ENCODE assay signal across 8 cellular contexts in genomic region chr11:111541209-111542061, GRCh38.
A peak's percentile ranks its signal among the peaks of the same experiment; 100 is the strongest.
DNase-seq lines count a peak whose midpoint lies in the region; ATAC-seq and TF ChIP-seq lines count a peak whose summit lies in the region.

No MANE protein-coding gene starts in this region.

- H3K27me3 ChIP-seq in iPS DF 6.9 (ENCODE audit: control insufficient read depth, insufficient read depth, low read length), result peaks cover 26% of the 10 kb centered on the region; the same call in 1 of the 2 replicates

- H3K4me1 ChIP-seq in HEK293 (ENCODE audit: control insufficient read depth, insufficient read depth, low read length) (no peaks in the 10 kb centered on the region), iPS DF 6.9 (ENCODE audit: control insufficient read depth, insufficient read depth, low read length) (0 out of 2 replicates have a peak, but pooled peaks cover 5% of the 10 kb centered on the region)

- WGBS in iPS DF 6.9 (ENCODE audit: insufficient coverage, insufficient read length), result no CpG with 5 or more reads among the region's 42 CpGs

- no peaks in the 10 kb centered on the region for H3K9me3 ChIP-seq in HEK293 (ENCODE audit: control insufficient read depth, insufficient read depth, low read depth, low read length)
- H3K9me3 ChIP-seq in iPS DF 6.9 (ENCODE audit: control insufficient read depth, insufficient read depth, low read length), result no peaks in the 10 kb centered on the region

- DNase-seq in 8988T (peak; percentile 24), astrocyte of the cerebellum (ENCODE audit: low read depth) (peak; percentile 81), iPS DF 6.9 (ENCODE audit: low read depth, low spot score) (peak; percentile 16), retina (peak; percentile 71)
- no peak for DNase-seq in activated CD4-positive, alpha-beta T cell treated with anti-CD3 and anti-CD28 coated beads, Interleukin-2, amount 50 U/mL, for 48 hours
- no peak for DNase-seq in stimulated activated CD4-positive, alpha-beta T cell treated with anti-CD3 and anti-CD28 coated beads, Interleukin-4, amount 100 ng/mL, for 4 hours

- ATAC-seq in GM19351 (IDR thresholded peaks at IDR 0.05; ENCODE audit: unreplicated experiment), result no peak

- peak overlapping the region; percentile 42 for H3K4me3 ChIP-seq in HEK293 (ENCODE audit: low read depth, low read length)
- peak overlapping the region; percentile 73 for H3K4me3 ChIP-seq in astrocyte of the cerebellum (ENCODE audit: low read depth, low read length)
- peak overlapping the region; percentile 54 for H3K4me3 ChIP-seq in iPS DF 6.9 (ENCODE audit: low read length)

- CTCF ChIA-PET in HEK293 (lab: Yijun Ruan, JAX), result interaction anchor here (1.4 kb wide), 1 partner anchor 23 kb away, joined by 4 read pairs; no protein-coding TSS in a partner anchor

- POLR2A ChIA-PET in HEK293 (lab: Yijun Ruan, JAX), result no interaction called here

- in situ Hi-C loops in astrocyte of the cerebellum (cut with HindIII; ENCODE audit: low sequenced_read_pairs), result no loop called here

- peaks cover 0 to 27% of the 10 kb centered on the region in 2 experiments; a peak in 1 of 3 replicates for H3K36me3 ChIP-seq in HEK293 (ENCODE audit: control insufficient read depth in 2 of 2, insufficient read depth in 1 of 2, low read length in 2 of 2)
- H3K36me3 ChIP-seq in iPS DF 6.9 (ENCODE audit: control insufficient read depth, insufficient read depth, low read length), result no peaks in the 10 kb centered on the region

- H3K27ac ChIP-seq in HEK293 (ENCODE audit: extremely low read depth, low read depth, low read length) (no peak overlapping the region; the same call in 1 of the 2 replicates), iPS DF 6.9 (ENCODE audit: low read length) (no peak overlapping the region)

- TF ChIP-seq CTCF in HEK293 (tag by site-specific recombination; IDR thresholded peaks at IDR 0.05) (no peak), astrocyte of the cerebellum (IDR thresholded peaks at IDR 0.05; ENCODE audit: low read depth, low read length, missing control alignments) (no peak)

TF ChIP-seq in HEK293, 187 proteins besides CTCF, POLR2A, EP300 and RAD21:
- TF ChIP-seq ZNF561 (tag by site-specific recombination; IDR thresholded peaks at IDR 0.05; ENCODE audit: borderline replicate concordance) (0 out of 2 replicates have a peak, but pooled peaks have one; percentile 15), ZNF600 (tag by site-specific recombination; IDR thresholded peaks at IDR 0.05) (peak; percentile 12; the same call in 1 of the 2 replicates), ZIC2 (tag by site-specific recombination; IDR thresholded peaks at IDR 0.05) (peak; percentile 72), EGR2 (tag by site-specific recombination; IDR thresholded peaks at IDR 0.05; ENCODE audit: low read depth) (peak; percentile 39; the same call in 1 of the 2 replicates), ZFHX2 (tag by site-specific recombination; conservative IDR thresholded peaks at IDR 0.05) (peak; percentile 41), SP3 (tag by site-specific recombination; IDR thresholded peaks at IDR 0.05) (peak; percentile 44), ZNF335 (tag by site-specific recombination; conservative IDR thresholded peaks at IDR 0.05) (peak; percentile 40; the same call in 1 of the 2 replicates), SP2 (tag by site-specific recombination; IDR thresholded peaks at IDR 0.05) (peak; percentile 55), GLIS1 (tag by site-specific recombination; IDR thresholded peaks at IDR 0.05) (peak; percentile 67), GLIS2 (tag by site-specific recombination; IDR thresholded peaks at IDR 0.05) (peak; percentile 70), GFI1B (tag by site-specific recombination; IDR thresholded peaks at IDR 0.05) (no peak), ZNF610 (tag by site-specific recombination; IDR thresholded peaks at IDR 0.05; ENCODE audit: borderline replicate concordance) (no peak), KLF16 (tag by site-specific recombination; IDR thresholded peaks at IDR 0.05) (0 out of 2 replicates have a peak, but pooled peaks have one; percentile 19), ZNF843 (tag by site-specific recombination; IDR thresholded peaks at IDR 0.05) (no peak)
TF ChIP-seq in HEK293: peak in this region for 11.

Comparison
In these comparisons a context has a peak if more than half of its experiments do, and no peak if none do; other contexts are left out.
1. DNase-seq: peak in 8988T (single experiment), astrocyte of the cerebellum (single experiment), iPS DF 6.9 (single experiment) and retina (single experiment); none in activated CD4-positive, alpha-beta T cell treated with anti-CD3 and anti-CD28 coated beads, Interleukin-2, amount 50 U/mL, for 48 hours (0 of 2) and stimulated activated CD4-positive, alpha-beta T cell treated with anti-CD3 and anti-CD28 coated beads, Interleukin-4, amount 100 ng/mL, for 4 hours (0 of 2).
2. Peak in every context shown above with its lines, with median percentiles within 50 percentile points of each other: H3K4me3 ChIP-seq.